ENCODE assay signal across 17 cellular contexts in genomic region chr13:79810018-79810417, GRCh38.
A peak's percentile ranks its signal among the peaks of the same experiment; 100 is the strongest.
DNase-seq lines count a peak whose midpoint lies in the region; ATAC-seq, FAIRE-seq and TF ChIP-seq lines count a peak whose summit lies in the region.
"Had no signal": no experiment of that assay in that cellular context is flagged by ENCODE, and none has a peak within 500 bp of the region (broad histone marks: within the 10 kb centered on the region; RNA-seq: fewer than 3 reads in every experiment).

No MANE protein-coding gene starts in this region.

- H3K4me2 ChIP-seq in HepG2 (ENCODE audit: low read depth, low read length) (no peak overlapping the region), astrocyte (ENCODE audit: low read length) (no peak overlapping the region)

- no peaks in the 10 kb centered on the region for H3K4me1 ChIP-seq in HepG2 (ENCODE audit: insufficient read depth, low read length)
- H3K4me1 ChIP-seq in right lobe of liver = no peaks in the 10 kb centered on the region
- H3K4me1 ChIP-seq in astrocyte (ENCODE audit: insufficient read depth, low read length) = peaks cover 9% of the 10 kb centered on the region

- H3K4me3 Mint-ChIP-seq in astrocyte (ENCODE audit: unreplicated experiment) (no peak overlapping the region), mesothelial cell of epicardium (no peak overlapping the region)
- H3K4me3 Mint-ChIP-seq in activated CD4-positive, alpha-beta memory T cell treated with anti-CD3 and anti-CD28 coated beads, Interleukin-2, amount 10 ng/mL, durations not matched to agents 7 days and 5 days = no peak overlapping the region
- H3K4me3 Mint-ChIP-seq: CD14-positive monocyte had no signal

- POLR2A ChIA-PET in HepG2 (lab: Yijun Ruan, JAX) = no interaction called here
- POLR2A ChIA-PET in activated CD4-positive, alpha-beta memory T cell treated with anti-CD3 and anti-CD28 coated beads, Interleukin-2, amount 10 ng/mL, durations not matched to agents 7 days and 5 days (lab: Charles Lee) = no interaction called here

- H3K9me3 ChIP-seq in HepG2 (ENCODE audit: low read length) (peaks cover 4% of the 10 kb centered on the region; the same call in 1 of the 2 replicates), right lobe of liver (no peaks in the 10 kb centered on the region), astrocyte (ENCODE audit: insufficient read depth, low read depth, low read length) (peaks cover 3% of the 10 kb centered on the region)

- no peaks in the 10 kb centered on the region for H3K27me3 ChIP-seq in HepG2 (ENCODE audit: control insufficient read depth in 1 of 2, insufficient read depth in 2 of 2, low read length in 2 of 2)
- no peaks in the 10 kb centered on the region for H3K27me3 ChIP-seq in right lobe of liver
- H3K27me3 ChIP-seq in astrocyte (ENCODE audit: insufficient read depth, low read length) = no peaks in the 10 kb centered on the region
- no peaks in the 10 kb centered on the region for H3K27me3 ChIP-seq in brain microvascular endothelial cell (replicated peaks)

- ATAC-seq in HepG2 (no peak), right lobe of liver (no peak), GM21737 (IDR thresholded peaks at IDR 0.05; ENCODE audit: unreplicated experiment) (no peak)

- peak overlapping the region; percentile 59 for H3K27ac Mint-ChIP-seq in astrocyte (ENCODE audit: unreplicated experiment)
- peak overlapping the region; percentile 94 for H3K27ac Mint-ChIP-seq in mesothelial cell of epicardium
- no peak overlapping the region for H3K27ac Mint-ChIP-seq in activated CD4-positive, alpha-beta memory T cell treated with anti-CD3 and anti-CD28 coated beads, Interleukin-2, amount 10 ng/mL, durations not matched to agents 7 days and 5 days
- H3K27ac Mint-ChIP-seq: CD14-positive monocyte had no signal

- DNase-seq in HepG2 (ENCODE audit: low spot score) (no peak), right lobe of liver (no peak), astrocyte (ENCODE audit: low read depth) (no peak), mesothelial cell of epicardium (ENCODE audit: low spot score in 2 of 2, unreplicated experiment in 2 of 2) (no peak), NCI-H1436 treated with DMSO at 0.1 percent for 48 hours (lab: John Stamatoyannopoulos, UW) (no peak), brain microvascular endothelial cell (no peak)
- no peak for DNase-seq in activated CD4-positive, alpha-beta memory T cell treated with anti-CD3 and anti-CD28 coated beads, Interleukin-2, amount 10 ng/mL, durations not matched to agents 7 days and 5 days
- DNase-seq: GOT3, Kasumi-1, NCI-H1930, NCI-H2171 treated with DMSO at 0.1 percent for 48 hours, NCI-H510A, SIG-M5 had no signal

- H2AFZ ChIP-seq in HepG2 (ENCODE audit: low read length) (no peak overlapping the region), astrocyte (ENCODE audit: low read depth, low read length) (no peak overlapping the region)

- in situ Hi-C loops in HepG2 (cut with HindIII; ENCODE audit: extremely low pct_ligation_motif_present, low pct_unique_long_range_greater_than_20kb) (no loop called here), brain microvascular endothelial cell (cut with HindIII; ENCODE audit: low pct_ligation_motif_present, low sequenced_read_pairs) (no loop called here)

- no peak for TF ChIP-seq RAD21 in HepG2 (CRISPR knock-in tag; IDR thresholded peaks at IDR 0.05)

- H3K27me3 Mint-ChIP-seq in astrocyte (ENCODE audit: low read depth, unreplicated experiment) (no peaks in the 10 kb centered on the region), mesothelial cell of epicardium (ENCODE audit: low read depth) (no peaks in the 10 kb centered on the region)
- no peaks in the 10 kb centered on the region for H3K27me3 Mint-ChIP-seq in activated CD4-positive, alpha-beta memory T cell treated with anti-CD3 and anti-CD28 coated beads, Interleukin-2, amount 10 ng/mL, durations not matched to agents 7 days and 5 days

- H3K4me3 ChIP-seq in HepG2 (replicated peaks in 1 of 3; ENCODE audit: insufficient read depth in 1 of 3, low read depth in 2 of 3, low read length in 3 of 3) (no peak overlapping the region), right lobe of liver (no peak overlapping the region), astrocyte (ENCODE audit: insufficient read depth, low read depth, low read length) (no peak overlapping the region), brain microvascular endothelial cell (ENCODE audit: low read depth, low read length) (no peak overlapping the region)
- H3K4me3 ChIP-seq: GM12878 had no signal

- H3K27ac ChIP-seq in HepG2 (ENCODE audit: extremely low read length, insufficient read depth, low read length) (no peak overlapping the region), right lobe of liver (no peak overlapping the region), astrocyte (ENCODE audit: low read depth, low read length) (no peak overlapping the region), brain microvascular endothelial cell (no peak overlapping the region)

- CTCF ChIA-PET in HepG2 (lab: Yijun Ruan, JAX; ENCODE audit: low intra/inter-chr PET ratio, low total read pairs) = no interaction called here
- CTCF ChIA-PET in activated CD4-positive, alpha-beta memory T cell treated with anti-CD3 and anti-CD28 coated beads, Interleukin-2, amount 10 ng/mL, durations not matched to agents 7 days and 5 days (lab: Charles Lee) = no interaction called here

- TF ChIP-seq EP300 in HepG2 (IDR thresholded peaks at IDR 0.05; ENCODE audit: low read depth in 2 of 2, low read length in 2 of 2) (no peak), HepG2 (CRISPR knock-in tag; IDR thresholded peaks at IDR 0.05; ENCODE audit: borderline replicate concordance) (no peak)

- WGBS in HepG2 (ENCODE audit: low lambda C conversion rate) = 53% methylated on average over 5 of the region's 5 CpGs
- no CpG with 5 or more reads among the region's 5 CpGs for WGBS in right lobe of liver (ENCODE audit: insufficient coverage, low coverage, low lambda C conversion rate, missing lambda C conversion rate)

- H3K4me1 Mint-ChIP-seq in astrocyte (ENCODE audit: low read depth, unreplicated experiment) (peaks cover 20% of the 10 kb centered on the region), mesothelial cell of epicardium (peaks cover 40% of the 10 kb centered on the region)
- no peaks in the 10 kb centered on the region for H3K4me1 Mint-ChIP-seq in activated CD4-positive, alpha-beta memory T cell treated with anti-CD3 and anti-CD28 coated beads, Interleukin-2, amount 10 ng/mL, durations not matched to agents 7 days and 5 days

- TF ChIP-seq POLR2A in HepG2 (IDR thresholded peaks at IDR 0.05; ENCODE audit: insufficient read depth in 1 of 2, low read depth in 2 of 2, low read length in 2 of 2) (no peak), right lobe of liver (IDR thresholded peaks at IDR 0.05) (no peak)

- intact Hi-C loops in HepG2 (cut with micrococcal nuclease; ENCODE audit: unreplicated experiment) (no loop called here), right lobe of liver (cut with DNase I) (no loop called here)

- H3K36me3 Mint-ChIP-seq in astrocyte (ENCODE audit: low read depth, unreplicated experiment) (no peaks in the 10 kb centered on the region), mesothelial cell of epicardium (no peaks in the 10 kb centered on the region)
- no peaks in the 10 kb centered on the region for H3K36me3 Mint-ChIP-seq in activated CD4-positive, alpha-beta memory T cell treated with anti-CD3 and anti-CD28 coated beads, Interleukin-2, amount 10 ng/mL, durations not matched to agents 7 days and 5 days (ENCODE audit: low read depth)
- H3K36me3 Mint-ChIP-seq: CD14-positive monocyte had no signal

- H3K9ac ChIP-seq in HepG2 (ENCODE audit: insufficient read depth, low read depth, low read length) (no peak overlapping the region), astrocyte (ENCODE audit: low read length) (no peak overlapping the region)

- H3K36me3 ChIP-seq in HepG2 (replicated peaks in 1 of 2; ENCODE audit: control insufficient read depth in 1 of 2, insufficient read depth in 2 of 2, low read length in 2 of 2) (no peaks in the 10 kb centered on the region), right lobe of liver (no peaks in the 10 kb centered on the region), astrocyte (ENCODE audit: insufficient read depth, low read length) (no peaks in the 10 kb centered on the region), brain microvascular endothelial cell (replicated peaks) (no peaks in the 10 kb centered on the region)

- no TSS peak for BruUV-seq in HepG2 (replicated peaks; lab: Mats Ljungman, UMichigan)

- H4K20me1 ChIP-seq in HepG2 (ENCODE audit: insufficient read depth, low read length) (no peaks in the 10 kb centered on the region), astrocyte (ENCODE audit: insufficient read depth, low read length) (no peaks in the 10 kb centered on the region)

- FAIRE-seq in HepG2 (lab: Jason Lieb, UNC) (no peak), astrocyte (lab: Jason Lieb, UNC) (no peak)
- FAIRE-seq: GM12878, RCC 7860 had no signal

- H3K79me2 ChIP-seq in HepG2 (ENCODE audit: insufficient read depth, low read length) = no peaks in the 10 kb centered on the region
- H3K79me2 ChIP-seq in astrocyte (ENCODE audit: insufficient read depth, low read length) = no peaks in the 10 kb centered on the region

- no peak for TF ChIP-seq CTCF in HepG2 (CRISPR knock-in tag; IDR thresholded peaks at IDR 0.05)
- TF ChIP-seq CTCF in right lobe of liver (IDR thresholded peaks at IDR 0.05) = no peak
- TF ChIP-seq CTCF in astrocyte (IDR thresholded peaks at IDR 0.05; ENCODE audit: insufficient read depth, low read depth, low read length) = no peak
- TF ChIP-seq CTCF in mesothelial cell of epicardium (IDR thresholded peaks at IDR 0.05; ENCODE audit: unreplicated experiment) = no peak
- TF ChIP-seq CTCF in brain microvascular endothelial cell (IDR thresholded peaks at IDR 0.05; ENCODE audit: low read depth, low read length, missing control alignments) = no peak

- H3K9me3 Mint-ChIP-seq in astrocyte (ENCODE audit: unreplicated experiment) = peaks cover 4% of the 10 kb centered on the region
- no peaks in the 10 kb centered on the region for H3K9me3 Mint-ChIP-seq in mesothelial cell of epicardium
- H3K9me3 Mint-ChIP-seq in activated CD4-positive, alpha-beta memory T cell treated with anti-CD3 and anti-CD28 coated beads, Interleukin-2, amount 10 ng/mL, durations not matched to agents 7 days and 5 days = no peaks in the 10 kb centered on the region

TF ChIP-seq in HepG2, 621 proteins besides CTCF, POLR2A, EP300 and RAD21:
- TF ChIP-seq GFI1 (CRISPR knock-in tag; IDR thresholded peaks at IDR 0.05; ENCODE audit: borderline replicate concordance) (no peak), MAFK (conservative IDR thresholded peaks at IDR 0.05 in 1 of 2, IDR thresholded peaks at IDR 0.05 in 1 of 2; ENCODE audit: low read length in 2 of 2) (peak; percentile 91 to 94), MAFF (IDR thresholded peaks at IDR 0.05; ENCODE audit: low read depth, low read length) (peak; percentile 91)
